Comparison of ENCODE assay signal across 15 cellular contexts in genomic region chr6:160256445-160256844, GRCh38. TPM values are rescaled to one million over a fixed set of nuclear protein-coding genes. Genes with fewer than 3 reads are reported as not detected.
DNase-seq lines count a peak whose midpoint lies in the region; ATAC-seq, FAIRE-seq and TF ChIP-seq lines count a peak whose summit lies in the region.
"Had no signal": no experiment of that assay in that cellular context is flagged by ENCODE, and none has a peak within 500 bp of the region (broad histone marks: within the 10 kb centered on the region; RNA-seq: fewer than 3 reads in every experiment).

No MANE protein-coding gene starts in this region.

- no peak overlapping the region for H2BK5ac ChIP-seq in mesenchymal stem cell (ENCODE audit: low read depth, low read length, poor library complexity, severe bottlenecking)

- no peaks in the 10 kb centered on the region for H4K20me1 ChIP-seq in keratinocyte (ENCODE audit: control insufficient read depth, extremely low read depth, insufficient read depth, low read length)

- TF ChIP-seq CTCF in RWPE1 (conservative IDR thresholded peaks at IDR 0.05; ENCODE audit: low read depth) = no peak
- TF ChIP-seq CTCF in epithelial cell of esophagus (IDR thresholded peaks at IDR 0.05; ENCODE audit: insufficient read depth, low read depth, low read length, missing control alignments) = no peak
- no peak for TF ChIP-seq CTCF in keratinocyte (optimal IDR thresholded peaks at IDR 0.05 in 1 of 3, IDR thresholded peaks at IDR 0.05 in 1 of 3, conservative IDR thresholded peaks at IDR 0.05 in 1 of 3; ENCODE audit: extremely low read depth in 1 of 3, insufficient read depth in 2 of 3, low read length in 3 of 3)

- dilution Hi-C loops in keratinocyte (cut with MboI; ENCODE audit: extremely low pct_ligation_motif_present, low sequenced_read_pairs) = no loop called here

- no peaks in the 10 kb centered on the region for H3K79me2 ChIP-seq in keratinocyte (ENCODE audit: control insufficient read depth, insufficient read depth, low read length)

- H3K4me1 ChIP-seq in keratinocyte (ENCODE audit: control insufficient read depth, extremely low read depth, insufficient read depth, low read length) (peaks cover 29% of the 10 kb centered on the region), mesenchymal stem cell (ENCODE audit: control insufficient read depth, insufficient read depth, low read depth, low read length) (peaks cover 16% of the 10 kb centered on the region)

- no peak overlapping the region for H2BK12ac ChIP-seq in mesenchymal stem cell (ENCODE audit: low read length in 2 of 2)

- H3K36me3 ChIP-seq in keratinocyte (ENCODE audit: control insufficient read depth in 2 of 2, extremely low read depth in 1 of 2, insufficient read depth in 2 of 2, low read length in 2 of 2) = no peaks in the 10 kb centered on the region
- peaks cover 0 to 2% of the 10 kb centered on the region in 2 experiments for H3K36me3 ChIP-seq in mesenchymal stem cell (ENCODE audit: control insufficient read depth in 1 of 2, insufficient read depth in 2 of 2, low read depth in 1 of 2, low read length in 2 of 2)

- H2AK5ac ChIP-seq in mesenchymal stem cell (ENCODE audit: low read length, severe bottlenecking) = peak overlapping the region; percentile 79

- POLR2A ChIA-PET in RWPE1 (lab: Yijun Ruan, JAX; ENCODE audit: low non-redundant PET) = no interaction called here

- no peaks in the 10 kb centered on the region for H3K79me1 ChIP-seq in mesenchymal stem cell (replicated peaks; ENCODE audit: low read length, poor library complexity, severe bottlenecking)

- H3K4me3 ChIP-seq in epithelial cell of esophagus (ENCODE audit: low read length) (no peak overlapping the region), keratinocyte (ENCODE audit: control insufficient read depth in 2 of 3, extremely low read depth in 1 of 3, insufficient read depth in 2 of 3, low read depth in 1 of 3, low read length in 3 of 3) (no peak overlapping the region), mesenchymal stem cell (ENCODE audit: insufficient read depth in 1 of 2, low read depth in 1 of 2, low read length in 2 of 2) (no peak overlapping the region)
- H3K4me3 ChIP-seq: GM23338 had no signal

- no peak overlapping the region for H3K4ac ChIP-seq in mesenchymal stem cell (ENCODE audit: low read depth in 1 of 2, low read length in 2 of 2)

- H3K23ac ChIP-seq in mesenchymal stem cell (ENCODE audit: low read length in 2 of 2) = no peak overlapping the region

- H3K18ac ChIP-seq in mesenchymal stem cell (ENCODE audit: low read depth in 1 of 2, low read length in 2 of 2) = no peak overlapping the region

- FAIRE-seq in keratinocyte (lab: Jason Lieb, UNC) = peak; percentile 79

- CTCF ChIA-PET in RWPE1 (lab: Yijun Ruan, JAX) = no interaction called here

- H3K4me2 ChIP-seq in keratinocyte (ENCODE audit: control insufficient read depth, extremely low read depth, insufficient read depth, low read depth, low read length) (no peak overlapping the region), mesenchymal stem cell (ENCODE audit: low read length, poor library complexity, severe bottlenecking) (no peak overlapping the region)
- H3K4me2 ChIP-seq: GM23338 had no signal

- H2BK120ac ChIP-seq in mesenchymal stem cell (ENCODE audit: low read depth, low read length) = no peak overlapping the region

- H3K9me3 ChIP-seq in keratinocyte (ENCODE audit: control insufficient read depth, low read depth, low read length) (no peaks in the 10 kb centered on the region), mesenchymal stem cell (ENCODE audit: control insufficient read depth, low read length) (no peaks in the 10 kb centered on the region)

- WGBS in mesenchymal stem cell = 88% methylated on average over 1 of the region's 1 CpG

- DNase-seq in RWPE1 (ENCODE audit: low spot score) = peak; percentile 82
- peak; percentile 70 for DNase-seq in epithelial cell of esophagus (ENCODE audit: low read depth)
- peak; percentile 86 for DNase-seq in keratinocyte (ENCODE audit: low read depth, low spot score)
- DNase-seq in mesenchymal stem cell = no peak
- no peak for DNase-seq in NCI-H226
- DNase-seq in SW 1271 (lab: John Stamatoyannopoulos, UW) = no peak
- DNase-seq: CD8-positive, alpha-beta T cell; COR-L47; GF-D8; H7 had no signal

- H4K91ac ChIP-seq in mesenchymal stem cell (ENCODE audit: low read length) = no peak overlapping the region

- H3K14ac ChIP-seq in mesenchymal stem cell (ENCODE audit: low read length in 2 of 2) = no peak overlapping the region

- H4K8ac ChIP-seq in mesenchymal stem cell (ENCODE audit: low read length) = no peak overlapping the region

- H3K9ac ChIP-seq in keratinocyte (ENCODE audit: control insufficient read depth, extremely low read depth, insufficient read depth, low read length) = no peak overlapping the region
- H3K9ac ChIP-seq in mesenchymal stem cell (ENCODE audit: low read length) = no peak overlapping the region

- no peak overlapping the region for H2AFZ ChIP-seq in keratinocyte (ENCODE audit: control insufficient read depth, low read length)
- no peak overlapping the region for H2AFZ ChIP-seq in mesenchymal stem cell (ENCODE audit: low read depth, low read length)

- no peak for ATAC-seq in GM19463 (IDR thresholded peaks at IDR 0.05; ENCODE audit: unreplicated experiment)
- no peak for ATAC-seq in GM21717 (IDR thresholded peaks at IDR 0.05; ENCODE audit: unreplicated experiment)
- ATAC-seq: CD8-positive, alpha-beta T cell; GM23338 had no signal

- H3K27ac ChIP-seq in RWPE1 (no peak overlapping the region), keratinocyte (ENCODE audit: control insufficient read depth, insufficient read depth, low read length) (no peak overlapping the region), mesenchymal stem cell (ENCODE audit: low read length, poor library complexity, severe bottlenecking) (no peak overlapping the region)

- no peak overlapping the region for H2BK15ac ChIP-seq in mesenchymal stem cell (ENCODE audit: low read depth, poor library complexity, severe bottlenecking)

- H3K9me1 ChIP-seq in keratinocyte (ENCODE audit: control insufficient read depth, extremely low read depth, insufficient read depth, low read length) = no peaks in the 10 kb centered on the region

- H3K27me3 ChIP-seq in keratinocyte (ENCODE audit: control insufficient read depth, extremely low read depth, insufficient read depth, low read length) = no peaks in the 10 kb centered on the region
- H3K27me3 ChIP-seq in mesenchymal stem cell (ENCODE audit: control insufficient read depth in 1 of 2, insufficient read depth in 1 of 2, low read length in 2 of 2) = no peaks in the 10 kb centered on the region

RNA-seq across cellular contexts. Expression of gene SLC22A2, which starts 2.2 kb away (rescaled TPM):
- not detected in 3 replicates for polyA plus RNA-seq in keratinocyte
- not detected for polyA plus RNA-seq in keratinocyte (2011; ENCODE audit: low read depth)
- not detected in 2 replicates for polyA plus RNA-seq in keratinocyte (2011; cell fraction: cytosol; rRNA removed)
- polyA plus RNA-seq in keratinocyte (2011; cell fraction: nucleus; rRNA removed) = not detected in 2 replicates
- 0.17 TPM in 1 of 2 replicates, not detected in the other for polyA plus RNA-seq in keratinocyte (2012; ENCODE audit: low replicate concordance)
- polyA minus RNA-seq in keratinocyte = not detected in 3 replicates
- not detected for polyA minus RNA-seq in keratinocyte (2011; cell fraction: cytosol; rRNA and poly(A)+ RNA removed)
- polyA minus RNA-seq in keratinocyte (2011; cell fraction: nucleus; rRNA and poly(A)+ RNA removed) = not detected in 2 replicates
- polyA plus RNA-seq in mesenchymal stem cell (2013, experiment 1 of 2) = not detected
- polyA plus RNA-seq in mesenchymal stem cell (2013, experiment 2 of 2) = not detected
- polyA plus RNA-seq: BJ, CD14-positive monocyte had no signal

Comparison
In these comparisons a context has a peak if more than half of its experiments do, and no peak if none do; other contexts are left out.
1. DNase-seq: peak in RWPE1 (single experiment), epithelial cell of esophagus (single experiment) and keratinocyte (single experiment); none in mesenchymal stem cell (single experiment), NCI-H226 (single experiment) and SW 1271 (0 of 2).